Comparison of ENCODE assay signal across 1 cellular context in the genomic region with DNA sequence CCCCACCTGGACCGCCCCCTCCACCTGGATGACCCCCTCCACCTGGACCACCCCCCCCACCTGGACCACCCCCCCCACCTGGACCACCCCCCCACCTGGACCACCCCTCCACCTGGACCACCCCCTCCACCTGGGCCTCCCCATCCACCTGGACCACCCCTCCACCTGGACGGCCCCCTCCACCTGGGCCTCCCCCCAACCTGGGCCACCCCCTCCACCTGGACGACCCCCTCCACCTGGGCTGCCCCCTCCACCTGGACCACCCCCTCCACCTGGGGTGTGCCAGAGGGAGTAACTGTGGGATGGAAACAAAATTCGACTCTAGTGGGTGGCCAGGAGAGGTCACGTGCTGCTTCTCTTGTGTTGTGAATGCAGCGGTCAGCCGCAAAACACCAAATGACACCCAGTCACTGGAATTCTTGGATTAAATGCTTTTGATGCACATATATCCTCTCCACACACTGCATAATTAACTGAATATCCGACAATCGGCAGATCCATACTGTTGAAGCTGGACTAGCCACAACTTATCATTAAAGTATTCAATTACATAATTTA.
TF ChIP-seq lines count a peak whose summit lies in the region.

No MANE protein-coding gene starts in this region.

TF ChIP-seq in WTC11, 78 proteins besides CTCF, POLR2A, EP300 and RAD21 (continued from another document):
- TF ChIP-seq, protein P1, sequence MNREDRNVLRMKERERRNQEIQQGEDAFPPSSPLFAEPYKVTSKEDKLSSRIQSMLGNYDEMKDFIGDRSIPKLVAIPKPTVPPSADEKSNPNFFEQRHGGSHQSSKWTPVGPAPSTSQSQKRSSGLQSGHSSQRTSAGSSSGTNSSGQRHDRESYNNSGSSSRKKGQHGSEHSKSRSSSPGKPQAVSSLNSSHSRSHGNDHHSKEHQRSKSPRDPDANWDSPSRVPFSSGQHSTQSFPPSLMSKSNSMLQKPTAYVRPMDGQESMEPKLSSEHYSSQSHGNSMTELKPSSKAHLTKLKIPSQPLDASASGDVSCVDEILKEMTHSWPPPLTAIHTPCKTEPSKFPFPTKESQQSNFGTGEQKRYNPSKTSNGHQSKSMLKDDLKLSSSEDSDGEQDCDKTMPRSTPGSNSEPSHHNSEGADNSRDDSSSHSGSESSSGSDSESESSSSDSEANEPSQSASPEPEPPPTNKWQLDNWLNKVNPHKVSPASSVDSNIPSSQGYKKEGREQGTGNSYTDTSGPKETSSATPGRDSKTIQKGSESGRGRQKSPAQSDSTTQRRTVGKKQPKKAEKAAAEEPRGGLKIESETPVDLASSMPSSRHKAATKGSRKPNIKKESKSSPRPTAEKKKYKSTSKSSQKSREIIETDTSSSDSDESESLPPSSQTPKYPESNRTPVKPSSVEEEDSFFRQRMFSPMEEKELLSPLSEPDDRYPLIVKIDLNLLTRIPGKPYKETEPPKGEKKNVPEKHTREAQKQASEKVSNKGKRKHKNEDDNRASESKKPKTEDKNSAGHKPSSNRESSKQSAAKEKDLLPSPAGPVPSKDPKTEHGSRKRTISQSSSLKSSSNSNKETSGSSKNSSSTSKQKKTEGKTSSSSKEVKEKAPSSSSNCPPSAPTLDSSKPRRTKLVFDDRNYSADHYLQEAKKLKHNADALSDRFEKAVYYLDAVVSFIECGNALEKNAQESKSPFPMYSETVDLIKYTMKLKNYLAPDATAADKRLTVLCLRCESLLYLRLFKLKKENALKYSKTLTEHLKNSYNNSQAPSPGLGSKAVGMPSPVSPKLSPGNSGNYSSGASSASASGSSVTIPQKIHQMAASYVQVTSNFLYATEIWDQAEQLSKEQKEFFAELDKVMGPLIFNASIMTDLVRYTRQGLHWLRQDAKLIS (CRISPR knock-in tag; IDR thresholded peaks at IDR 0.05; ENCODE audit: borderline replicate concordance) = no peak
- no peak for TF ChIP-seq ZNF423 (CRISPR knock-in tag; IDR thresholded peaks at IDR 0.05)
